Comparison of ENCODE assay signal across 8 cellular contexts in the genomic region with DNA sequence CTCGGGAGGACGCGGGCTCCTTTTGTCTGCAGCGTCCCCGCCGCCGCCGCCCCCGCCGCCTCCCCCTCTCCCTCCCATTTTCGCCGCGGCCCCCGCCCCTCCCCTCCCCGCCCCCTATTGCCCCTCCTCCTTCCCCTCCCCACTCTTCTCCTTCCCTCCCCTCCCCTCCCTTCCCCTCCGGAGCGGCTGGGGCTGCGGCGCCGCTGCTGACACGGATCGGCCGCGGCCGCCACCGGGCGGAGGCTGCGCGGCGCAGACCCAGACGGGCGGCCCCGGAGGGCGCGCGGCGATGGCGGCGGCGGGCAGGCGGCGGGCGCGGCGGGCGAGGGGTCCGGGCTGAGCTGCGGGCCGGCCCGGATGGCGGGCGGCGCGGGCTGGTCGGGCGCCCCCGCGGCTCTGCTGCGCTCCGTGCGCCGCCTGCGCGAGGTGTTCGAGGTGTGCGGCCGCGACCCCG. TPM values are rescaled to one million over a fixed set of nuclear protein-coding genes. Genes with fewer than 3 reads are reported as not detected.
DNase-seq lines count a peak whose midpoint lies in the region; ATAC-seq and TF ChIP-seq lines count a peak whose summit lies in the region.

A gene with protein sequence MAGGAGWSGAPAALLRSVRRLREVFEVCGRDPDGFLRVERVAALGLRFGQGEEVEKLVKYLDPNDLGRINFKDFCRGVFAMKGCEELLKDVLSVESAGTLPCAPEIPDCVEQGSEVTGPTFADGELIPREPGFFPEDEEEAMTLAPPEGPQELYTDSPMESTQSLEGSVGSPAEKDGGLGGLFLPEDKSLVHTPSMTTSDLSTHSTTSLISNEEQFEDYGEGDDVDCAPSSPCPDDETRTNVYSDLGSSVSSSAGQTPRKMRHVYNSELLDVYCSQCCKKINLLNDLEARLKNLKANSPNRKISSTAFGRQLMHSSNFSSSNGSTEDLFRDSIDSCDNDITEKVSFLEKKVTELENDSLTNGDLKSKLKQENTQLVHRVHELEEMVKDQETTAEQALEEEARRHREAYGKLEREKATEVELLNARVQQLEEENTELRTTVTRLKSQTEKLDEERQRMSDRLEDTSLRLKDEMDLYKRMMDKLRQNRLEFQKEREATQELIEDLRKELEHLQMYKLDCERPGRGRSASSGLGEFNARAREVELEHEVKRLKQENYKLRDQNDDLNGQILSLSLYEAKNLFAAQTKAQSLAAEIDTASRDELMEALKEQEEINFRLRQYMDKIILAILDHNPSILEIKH (plus strand): TSS at position 180 of the 454 bp plus-strand sequence. CDS start 178 bp downstream, at position 358.

- H3K9me3 Mint-ChIP-seq in HFFc6, result no peaks in the 10 kb centered on the region
- no peaks in the 10 kb centered on the region for H3K9me3 Mint-ChIP-seq in stimulated activated effector memory CD8-positive, alpha-beta T cell treated with anti-CD3 and anti-CD28 coated beads, Interleukin-12 subunit alpha, Interleukin-12 subunit beta, amount 100 ng/mL, for 72 hours

- H3K27ac ChIP-seq in AG04450 (ENCODE audit: low read depth, low read length), result no peak within 1 kb of the TSS

- no peaks in the 10 kb centered on the region for H3K9me3 ChIP-seq in AG04450 (ENCODE audit: control insufficient read depth, insufficient read depth, low read length)
- H3K9me3 ChIP-seq in adipocyte (ENCODE audit: control insufficient read depth, low read length), result no peaks in the 10 kb centered on the region
- no peaks in the 10 kb centered on the region for H3K9me3 ChIP-seq in iPS-15b (ENCODE audit: control insufficient read depth, insufficient read depth, low read length)

- H3K36me3 ChIP-seq in adipocyte (ENCODE audit: control insufficient read depth, insufficient read depth, low read length, severe bottlenecking) (no peaks in the 10 kb centered on the region), iPS-15b (ENCODE audit: control insufficient read depth, insufficient read depth, low read length) (no peaks in the 10 kb centered on the region)

- no peaks in the 10 kb centered on the region for H3K36me3 Mint-ChIP-seq in HFFc6 (ENCODE audit: low read depth)
- no peaks in the 10 kb centered on the region for H3K36me3 Mint-ChIP-seq in stimulated activated effector memory CD8-positive, alpha-beta T cell treated with anti-CD3 and anti-CD28 coated beads, Interleukin-12 subunit alpha, Interleukin-12 subunit beta, amount 100 ng/mL, for 72 hours

- H3K27me3 Mint-ChIP-seq in HFFc6 (ENCODE audit: insufficient read depth), result peaks cover 27% of the 10 kb centered on the region

- peaks cover 37% of the 10 kb centered on the region for H3K27me3 ChIP-seq in AG04450 (ENCODE audit: control insufficient read depth, insufficient read depth, low read length)
- peaks cover 38% of the 10 kb centered on the region for H3K27me3 ChIP-seq in adipocyte (replicated peaks; ENCODE audit: control insufficient read depth, insufficient read depth, low read length)
- peaks cover 24% of the 10 kb centered on the region for H3K27me3 ChIP-seq in iPS-15b (ENCODE audit: control insufficient read depth, insufficient read depth, low read length)

- DNase-seq in AG04450 (ENCODE audit: low read depth, low spot score) (no peak), HFFc6 (no peak), adipocyte (ENCODE audit: low read depth) (peak; percentile 59), HK-2 (ENCODE audit: unreplicated experiment) (no peak), NCI-H1694 treated with DMSO at 0.1 percent for 48 hours (lab: John Stamatoyannopoulos, UW) (no peak)
- no peak for DNase-seq in stimulated activated effector memory CD8-positive, alpha-beta T cell treated with anti-CD3 and anti-CD28 coated beads, Interleukin-12 subunit alpha, Interleukin-12 subunit beta, amount 100 ng/mL, for 72 hours (ENCODE audit: low spot score in 2 of 2)

- no peak within 1 kb of the TSS for H3K27ac Mint-ChIP-seq in HFFc6
- H3K27ac Mint-ChIP-seq in stimulated activated effector memory CD8-positive, alpha-beta T cell treated with anti-CD3 and anti-CD28 coated beads, Interleukin-12 subunit alpha, Interleukin-12 subunit beta, amount 100 ng/mL, for 72 hours, result no peak within 1 kb of the TSS

- H3K9ac ChIP-seq in adipocyte (ENCODE audit: low read length) (no peak within 1 kb of the TSS), iPS-15b (ENCODE audit: low read depth, low read length) (no peak within 1 kb of the TSS)

- POLR2A ChIA-PET in AG04450 (lab: Yijun Ruan, JAX), result no interaction called here

- CTCF ChIA-PET in AG04450 (lab: Charles Lee), result no interaction called here

- peak within 1 kb of the TSS; percentile 38 for H3K4me3 ChIP-seq in AG04450 (ENCODE audit: low read depth, low read length)
- peak within 1 kb of the TSS; percentile 44 for H3K4me3 ChIP-seq in adipocyte (ENCODE audit: low read length)
- peak within 1 kb of the TSS; percentile 65 for H3K4me3 ChIP-seq in iPS-15b (ENCODE audit: low read depth, low read length)

- H3K4me3 Mint-ChIP-seq in HFFc6, result peak within 1 kb of the TSS; percentile 55; the same call in 1 of the 2 replicates
- H3K4me3 Mint-ChIP-seq in stimulated activated effector memory CD8-positive, alpha-beta T cell treated with anti-CD3 and anti-CD28 coated beads, Interleukin-12 subunit alpha, Interleukin-12 subunit beta, amount 100 ng/mL, for 72 hours, result peak within 1 kb of the TSS; percentile 63

- TF ChIP-seq CTCF in AG04450 (IDR thresholded peaks at IDR 0.05; ENCODE audit: low read depth, low read length) (no peak), HFFc6 (IDR thresholded peaks at IDR 0.05) (no peak)

- H3K4me1 ChIP-seq in adipocyte (ENCODE audit: control insufficient read depth, insufficient read depth, low read length), result no peaks in the 10 kb centered on the region
- peaks cover 4% of the 10 kb centered on the region for H3K4me1 ChIP-seq in iPS-15b (ENCODE audit: control insufficient read depth, insufficient read depth, low read length)

- peak; percentile 46 for ATAC-seq in stimulated activated effector memory CD8-positive, alpha-beta T cell treated with anti-CD3 and anti-CD28 coated beads, Interleukin-12 subunit alpha, Interleukin-12 subunit beta, amount 100 ng/mL, for 72 hours
- ATAC-seq in HG03439 (IDR thresholded peaks at IDR 0.05; ENCODE audit: unreplicated experiment), result no peak

- no peaks in the 10 kb centered on the region for H3K4me1 Mint-ChIP-seq in HFFc6 (ENCODE audit: low read depth)
- peaks cover 21% of the 10 kb centered on the region for H3K4me1 Mint-ChIP-seq in stimulated activated effector memory CD8-positive, alpha-beta T cell treated with anti-CD3 and anti-CD28 coated beads, Interleukin-12 subunit alpha, Interleukin-12 subunit beta, amount 100 ng/mL, for 72 hours

RNA-seq across cellular contexts. Expression of the gene that starts here (rescaled TPM):
- polyA plus RNA-seq in AG04450 (2011; rRNA removed), result 0.32 and 0.58 TPM in 2 replicates
- 0.30 and 2.2 TPM in 2 replicates for polyA minus RNA-seq in AG04450 (2011; rRNA and poly(A)+ RNA removed)
- under 1 TPM; 0.02 to 0.38 (median 0.09) TPM for total RNA-seq in HFFc6 (2021; fragmentation: NEBNext Ultra II Directional; extraction: Animal tissue kit (Norgen Biotek cat#: 25700))
